In genomic region chr21:35529141-35529863, GRCh38 we compare ENCODE assay signal across 8 cellular contexts.
DNase-seq lines count a peak whose midpoint lies in the region; TF ChIP-seq lines count a peak whose summit lies in the region.

No MANE protein-coding gene starts in this region.

- TF ChIP-seq CTCF in fibroblast of lung (conservative IDR thresholded peaks at IDR 0.05 in 1 of 2, IDR thresholded peaks at IDR 0.05 in 1 of 2; ENCODE audit: low read depth in 1 of 2, low read length in 2 of 2): no peak

- H3K9me3 ChIP-seq in fibroblast of lung (ENCODE audit: control insufficient read depth, insufficient read depth, low read depth, low read length): no peaks in the 10 kb centered on the region
- H3K9me3 ChIP-seq in skeletal muscle tissue (ENCODE audit: control insufficient read depth in 3 of 3, low read length in 3 of 3): no peaks in the 10 kb centered on the region

- H3K4me2 ChIP-seq in fibroblast of lung (ENCODE audit: extremely low read depth, insufficient read depth, low read length): peak overlapping the region; percentile 82

- H3K4me3 ChIP-seq in fibroblast of lung (replicated peaks in 1 of 4; ENCODE audit: control extremely low read depth in 1 of 4, insufficient read depth in 1 of 4, low read depth in 3 of 4, low read length in 4 of 4) (peak overlapping the region; percentile 21 to 51 (median 37)), skeletal muscle tissue (ENCODE audit: low read length in 3 of 3) (peak overlapping the region; percentile 27 to 32 (median 29))

- H3K27ac ChIP-seq in fibroblast of lung (ENCODE audit: insufficient read depth, low read length) (peak overlapping the region; percentile 66), skeletal muscle tissue (ENCODE audit: low read depth, low read length) (peak overlapping the region; percentile 56)

- DNase-seq in stimulated activated naive CD4-positive, alpha-beta T cell (lab: John Stamatoyannopoulos, UW): peak in 4 of 6 experiments; percentile 26 to 58 (median 42)
- DNase-seq in stimulated activated naive CD4-positive, alpha-beta T cell treated with Interleukin-2 at 50 U/mL for 16 hours (lab: John Stamatoyannopoulos, UW): no peak
- DNase-seq in OCI-M1 (lab: John Stamatoyannopoulos, UW) (peak; percentile 86), fibroblast of lung (ENCODE audit: low read depth in 2 of 2) (peak; percentile 58 to 62), NCI-H69 (lab: John Stamatoyannopoulos, UW) (no peak), activated gamma-delta T cell treated with Interleukin-2 at 50 U/mL for 16 hours (no peak), UCSD-AML1 (lab: John Stamatoyannopoulos, UW; ENCODE audit: unreplicated experiment) (no peak)

- H3K4me1 ChIP-seq in fibroblast of lung (ENCODE audit: control insufficient read depth, extremely low read depth, insufficient read depth, low read length) (peaks cover 6% of the 10 kb centered on the region), skeletal muscle tissue (ENCODE audit: control insufficient read depth in 3 of 3, insufficient read depth in 3 of 3, low read length in 3 of 3) (peaks cover 2 to 13% (median 4%) of the 10 kb centered on the region in 3 donors)

- H3K36me3 ChIP-seq in fibroblast of lung (ENCODE audit: control insufficient read depth, insufficient read depth, low read length) (no peaks in the 10 kb centered on the region), skeletal muscle tissue (ENCODE audit: control insufficient read depth in 3 of 3, insufficient read depth in 3 of 3, low read length in 3 of 3) (no peaks in the 10 kb centered on the region)

- H3K79me2 ChIP-seq in fibroblast of lung (ENCODE audit: control insufficient read depth, insufficient read depth, low read length): no peaks in the 10 kb centered on the region

- H3K27me3 ChIP-seq in fibroblast of lung (ENCODE audit: control insufficient read depth, insufficient read depth, low read length) (no peaks in the 10 kb centered on the region), skeletal muscle tissue (ENCODE audit: control insufficient read depth in 3 of 3, insufficient read depth in 3 of 3, low read length in 3 of 3) (no peaks in the 10 kb centered on the region)

- peak overlapping the region; percentile 83 for H2AFZ ChIP-seq in fibroblast of lung (ENCODE audit: low read length)

- no peaks in the 10 kb centered on the region for H4K20me1 ChIP-seq in fibroblast of lung (ENCODE audit: control insufficient read depth, extremely low read depth, insufficient read depth, low read length)

- H3K9ac ChIP-seq in fibroblast of lung (ENCODE audit: insufficient read depth, low read length): peak overlapping the region; percentile 35
- peak overlapping the region; percentile 52 to 55 (median 54) for H3K9ac ChIP-seq in skeletal muscle tissue (ENCODE audit: low read depth in 1 of 3, low read length in 3 of 3)

Comparison
In these comparisons a context has a peak if more than half of its experiments do, and no peak if none do; other contexts are left out.
1. DNase-seq: peak in stimulated activated naive CD4-positive, alpha-beta T cell (4 of 6), OCI-M1 (single experiment) and fibroblast of lung (2 of 2); none in stimulated activated naive CD4-positive, alpha-beta T cell treated with Interleukin-2 at 50 U/mL for 16 hours (single experiment), NCI-H69 (single experiment), activated gamma-delta T cell treated with Interleukin-2 at 50 U/mL for 16 hours (single experiment) and UCSD-AML1 (single experiment).